Comparison of ENCODE assay signal across 8 cellular contexts in the genomic region with DNA sequence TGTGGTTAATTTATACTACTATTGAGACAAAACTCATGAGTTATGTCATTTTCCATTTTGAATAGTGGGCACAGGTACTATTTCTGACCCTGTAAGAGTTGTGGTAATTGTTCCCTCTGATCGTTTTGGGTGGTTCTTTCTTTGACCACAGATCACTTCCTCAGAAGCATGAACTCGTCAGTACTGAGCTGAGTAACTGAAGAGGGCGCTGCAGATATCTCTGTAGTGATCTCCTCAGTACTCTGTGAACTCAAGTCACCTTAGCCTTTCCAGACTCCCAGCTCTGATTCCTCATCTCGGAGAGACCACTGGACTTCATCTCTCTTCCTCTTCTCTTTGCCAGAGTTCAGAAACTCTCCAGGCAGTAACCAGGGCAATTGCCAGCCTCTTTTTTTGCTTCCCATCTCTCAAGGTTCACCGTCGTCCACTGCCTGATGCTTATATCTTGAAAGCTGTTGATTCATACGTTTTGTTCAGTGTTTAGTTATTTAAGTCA. TPM values are rescaled to one million over a fixed set of nuclear protein-coding genes. Genes with fewer than 3 reads are reported as not detected.
DNase-seq lines count a peak whose midpoint lies in the region; ATAC-seq and TF ChIP-seq lines count a peak whose summit lies in the region.

No MANE protein-coding gene starts in this region.

- H3K4me1 ChIP-seq in breast epithelium: no peaks in the 10 kb centered on the region
- H3K4me1 ChIP-seq in colonic mucosa: no peaks in the 10 kb centered on the region
- H3K4me1 ChIP-seq in prostate gland (replicated peaks): no peaks in the 10 kb centered on the region

- no peaks in the 10 kb centered on the region for H3K9me3 ChIP-seq in breast epithelium
- H3K9me3 ChIP-seq in colonic mucosa: no peaks in the 10 kb centered on the region
- H3K9me3 ChIP-seq in prostate gland: no peaks in the 10 kb centered on the region

- H3K27ac Mint-ChIP-seq in MCF 10A (ENCODE audit: low read depth, unreplicated experiment): no peak overlapping the region
- H3K27ac Mint-ChIP-seq in T-helper 2 cell treated with Interferon-gamma antibody and Interleukin-4, amounts not matched to agents 5 μg/mL and 100 μg/mL, for 36 hours: peak overlapping the region; percentile 72

- TF ChIP-seq POLR2A in breast epithelium (IDR thresholded peaks at IDR 0.05) (no peak), prostate gland (IDR thresholded peaks at IDR 0.05) (no peak)

- H3K36me3 ChIP-seq in breast epithelium (no peaks in the 10 kb centered on the region), colonic mucosa (no peaks in the 10 kb centered on the region), prostate gland (no peaks in the 10 kb centered on the region)

- H3K27me3 ChIP-seq in breast epithelium: no peaks in the 10 kb centered on the region
- H3K27me3 ChIP-seq in colonic mucosa: no peaks in the 10 kb centered on the region
- H3K27me3 ChIP-seq in prostate gland (replicated peaks; ENCODE audit: insufficient read depth): no peaks in the 10 kb centered on the region

- TF ChIP-seq CTCF in MCF 10A (IDR thresholded peaks at IDR 0.05; ENCODE audit: unreplicated experiment) (peak; percentile 34), breast epithelium (IDR thresholded peaks at IDR 0.05) (no peak), colonic mucosa (IDR thresholded peaks at IDR 0.05) (peak; percentile 40), prostate gland (IDR thresholded peaks at IDR 0.05) (peak in 1 of 4 experiments; percentile 13), foreskin fibroblast (IDR thresholded peaks at IDR 0.05; ENCODE audit: low read depth, low read length) (no peak)

- H3K4me3 ChIP-seq in breast epithelium: no peak overlapping the region
- no peak overlapping the region for H3K4me3 ChIP-seq in colonic mucosa
- no peak overlapping the region for H3K4me3 ChIP-seq in prostate gland
- H3K4me3 ChIP-seq in foreskin fibroblast (ENCODE audit: low read depth in 1 of 2, low read length in 2 of 2): no peak overlapping the region

- H3K4me3 Mint-ChIP-seq in MCF 10A (ENCODE audit: unreplicated experiment): no peak overlapping the region
- H3K4me3 Mint-ChIP-seq in T-helper 2 cell treated with Interferon-gamma antibody and Interleukin-4, amounts not matched to agents 5 μg/mL and 100 μg/mL, for 36 hours: peak overlapping the region; percentile 60

- no peaks in the 10 kb centered on the region for H3K9me3 Mint-ChIP-seq in MCF 10A (ENCODE audit: unreplicated experiment)
- H3K9me3 Mint-ChIP-seq in T-helper 2 cell treated with Interferon-gamma antibody and Interleukin-4, amounts not matched to agents 5 μg/mL and 100 μg/mL, for 36 hours: no peaks in the 10 kb centered on the region

- no peak overlapping the region for H3K9ac ChIP-seq in colonic mucosa (ENCODE audit: low read depth in 2 of 2, low read length in 2 of 2)

- H3K27ac ChIP-seq in breast epithelium: no peak overlapping the region
- no peak overlapping the region for H3K27ac ChIP-seq in colonic mucosa
- no peak overlapping the region for H3K27ac ChIP-seq in prostate gland

- CTCF ChIA-PET in MCF 10A (lab: Yijun Ruan, JAX): interaction anchor here (0.6 to 1.8 kb wide), 6 partner anchors 16 to 208 kb away, joined by 3 to 5 read pairs (median 4); partner anchors contain the start of gene IL18R1

- BruUV-seq in MCF 10A (replicated peaks; lab: Mats Ljungman, UMichigan): no TSS peak

- 30% methylated on average over 7 of the region's 7 CpGs for WGBS in prostate gland

- H3K4me1 Mint-ChIP-seq in MCF 10A (ENCODE audit: insufficient read depth, unreplicated experiment): peaks cover 21% of the 10 kb centered on the region
- H3K4me1 Mint-ChIP-seq in T-helper 2 cell treated with Interferon-gamma antibody and Interleukin-4, amounts not matched to agents 5 μg/mL and 100 μg/mL, for 36 hours (ENCODE audit: low read depth): peaks cover 64% of the 10 kb centered on the region

- DNase-seq in MCF 10A (ENCODE audit: unreplicated experiment): peak; percentile 42
- no peak for DNase-seq in breast epithelium (ENCODE audit: low spot score in 2 of 2)
- peak; percentile 80 for DNase-seq in T-helper 2 cell treated with Interferon-gamma antibody and Interleukin-4, amounts not matched to agents 5 μg/mL and 100 μg/mL, for 36 hours (ENCODE audit: low spot score)
- peak; percentile 57 for DNase-seq in colonic mucosa
- peak; percentile 14 for DNase-seq in prostate gland (ENCODE audit: low spot score)
- DNase-seq in NCI-H345 (lab: John Stamatoyannopoulos, UW): no peak
- DNase-seq in foreskin fibroblast: no peak

- intact Hi-C loops in MCF 10A (cut with micrococcal nuclease) (no loop called here), breast epithelium (cut with DNase I; ENCODE audit: low total_unique reads) (no loop called here), colonic mucosa (cut with DNase I) (no loop called here), prostate gland (cut with DNase I) (no loop called here)

- peak; percentile 97 for ATAC-seq in HG03103 (IDR thresholded peaks at IDR 0.05; ENCODE audit: low read depth, unreplicated experiment)

- POLR2A ChIA-PET in MCF 10A (lab: Yijun Ruan, JAX): interaction anchor here (0.5 kb wide), 1 partner anchor 277 kb away, joined by 3 read pairs; no protein-coding TSS in a partner anchor

- no peaks in the 10 kb centered on the region for H3K27me3 Mint-ChIP-seq in MCF 10A (ENCODE audit: insufficient read depth, unreplicated experiment)
- no peaks in the 10 kb centered on the region for H3K27me3 Mint-ChIP-seq in T-helper 2 cell treated with Interferon-gamma antibody and Interleukin-4, amounts not matched to agents 5 μg/mL and 100 μg/mL, for 36 hours (ENCODE audit: low read depth)

- H3K36me3 Mint-ChIP-seq in MCF 10A (ENCODE audit: insufficient read depth, unreplicated experiment): no peaks in the 10 kb centered on the region
- H3K36me3 Mint-ChIP-seq in T-helper 2 cell treated with Interferon-gamma antibody and Interleukin-4, amounts not matched to agents 5 μg/mL and 100 μg/mL, for 36 hours (ENCODE audit: low read depth): no peaks in the 10 kb centered on the region

RNA-seq across cellular contexts. Expression of gene IL1RL1, which starts 9.4 kb away (rescaled TPM):
- total RNA-seq in MCF 10A (2022) (10.0 and 25.6 TPM in 2 replicates), breast epithelium (10 to 100 TPM in 2 of 3 donors, 1 to 10 TPM in 1; 6.3 to 27.8 (median 12.1) TPM), colonic mucosa (1 to 10 TPM; 1.2 to 2.1 TPM), prostate gland (1 to 10 TPM; 1.3 to 3.4 TPM)

RNA-seq across cellular contexts. Expression of gene IL18R1, which starts 53.7 kb away (rescaled TPM):
- 3.5 and 6.7 TPM in 2 replicates for total RNA-seq in MCF 10A (2022)
- 1 to 10 TPM; 7.0 to 7.7 (median 7.2) TPM for total RNA-seq in breast epithelium
- 1 to 10 TPM; 1.1 to 3.0 TPM for total RNA-seq in colonic mucosa
- 1 to 10 TPM in 1 of 2 donors, under 1 TPM in 1; 0.91 to 1.5 TPM for total RNA-seq in prostate gland

Comparison
In these comparisons a context has a peak if more than half of its experiments do, and no peak if none do; other contexts are left out.
1. DNase-seq: peak in MCF 10A (single experiment), T-helper 2 cell treated with Interferon-gamma antibody and Interleukin-4, amounts not matched to agents 5 μg/mL and 100 μg/mL, for 36 hours (single experiment), colonic mucosa (single experiment) and prostate gland (single experiment); none in breast epithelium (0 of 2), NCI-H345 (single experiment) and foreskin fibroblast (0 of 2).
2. CTCF ChIP-seq: peak in MCF 10A (single experiment) and colonic mucosa (single experiment); none in breast epithelium (0 of 3) and foreskin fibroblast (single experiment).